In genomic region chr18:2570772-2571199, GRCh38 we compare ENCODE assay signal across 2 cellular contexts.
TF ChIP-seq lines count a peak whose summit lies in the region.

No MANE protein-coding gene starts in this region.

TF ChIP-seq in Ishikawa, 13 proteins besides CTCF, POLR2A, EP300 and RAD21 (continued from another document):
- TF ChIP-seq REST (IDR thresholded peaks at IDR 0.05; ENCODE audit: low read depth) (no peak), CREB1 (IDR thresholded peaks at IDR 0.05; ENCODE audit: low read depth) (no peak), NFIC (IDR thresholded peaks at IDR 0.05) (no peak), TAF1 (IDR thresholded peaks at IDR 0.05; ENCODE audit: low read depth) (no peak), MAX (IDR thresholded peaks at IDR 0.05) (no peak), FOXM1 (IDR thresholded peaks at IDR 0.05; ENCODE audit: borderline replicate concordance, low read depth) (no peak), TEAD4 (IDR thresholded peaks at IDR 0.05) (no peak), EGR1 (IDR thresholded peaks at IDR 0.05) (no peak), USF1 (IDR thresholded peaks at IDR 0.05) (no peak), YY1 (IDR thresholded peaks at IDR 0.05; ENCODE audit: low read depth) (no peak), ZBTB7A (IDR thresholded peaks at IDR 0.05; ENCODE audit: low read depth) (no peak), CEBPB (IDR thresholded peaks at IDR 0.05) (no peak)

TF ChIP-seq in K562, 482 proteins besides CTCF, POLR2A, EP300 and RAD21 (continued from another document and continues in another):
- TF ChIP-seq PKNOX1 (IDR thresholded peaks at IDR 0.05): no peak
- peak; percentile 42; the same call in 1 of the 2 replicates for TF ChIP-seq SMARCE1 (IDR thresholded peaks at IDR 0.05)
- TF ChIP-seq BCLAF1 (IDR thresholded peaks at IDR 0.05; ENCODE audit: borderline replicate concordance in 1 of 2, control insufficient read depth in 1 of 2, low read depth in 2 of 2, low read length in 1 of 2): no peak
- peak in 1 of 2 experiments; percentile 81 for TF ChIP-seq AFF1 (IDR thresholded peaks at IDR 0.05; ENCODE audit: low read depth in 1 of 2, partially characterized antibody in 2 of 2)
- 0 out of 2 replicates have a peak, but pooled peaks have one; percentile 71 for TF ChIP-seq THRB (CRISPR knock-in tag; conservative IDR thresholded peaks at IDR 0.05)
- no peak for TF ChIP-seq ZNF511 (CRISPR knock-in tag; IDR thresholded peaks at IDR 0.05)
- no peak for TF ChIP-seq PHB2 (IDR thresholded peaks at IDR 0.05; ENCODE audit: low read depth)
- no peak for TF ChIP-seq SP1 (CRISPR knock-in tag; IDR thresholded peaks at IDR 0.05)
- no peak for TF ChIP-seq RAD51 (IDR thresholded peaks at IDR 0.05; ENCODE audit: borderline replicate concordance, low read depth)
- peak in 1 of 2 experiments; percentile 80; a peak in 1 of 4 replicates for TF ChIP-seq MLLT1 (IDR thresholded peaks at IDR 0.05)
- peak in 1 of 2 experiments; percentile 73; a peak in 1 of 4 replicates for TF ChIP-seq FOXK2 (conservative IDR thresholded peaks at IDR 0.05 in 1 of 2, IDR thresholded peaks at IDR 0.05 in 1 of 2; ENCODE audit: low read depth in 2 of 2)
- TF ChIP-seq TCF15 (CRISPR knock-in tag; IDR thresholded peaks at IDR 0.05): no peak
- no peak for TF ChIP-seq ELF2 (CRISPR knock-in tag; IDR thresholded peaks at IDR 0.05)
- 0 out of 2 replicates have a peak, but pooled peaks have one; percentile 14 for TF ChIP-seq EHMT2 (IDR thresholded peaks at IDR 0.05)
- no peak for TF ChIP-seq ZNF23 (CRISPR knock-in tag; IDR thresholded peaks at IDR 0.05)
- TF ChIP-seq JUN (IDR thresholded peaks at IDR 0.05; ENCODE audit: borderline replicate concordance, low read depth, low read length): no peak
- no peak for TF ChIP-seq JUN (CRISPR knock-in tag; IDR thresholded peaks at IDR 0.05; ENCODE audit: borderline replicate concordance)
- no peak for TF ChIP-seq RNF219 (CRISPR knock-in tag; IDR thresholded peaks at IDR 0.05)
- TF ChIP-seq SLC30A9 (CRISPR knock-in tag; IDR thresholded peaks at IDR 0.05): no peak
- 0 out of 2 replicates have a peak, but pooled peaks have one; percentile 11 for TF ChIP-seq ARID3A (IDR thresholded peaks at IDR 0.05; ENCODE audit: borderline replicate concordance, low read depth, low read length)
- 0 out of 2 replicates have a peak, but pooled peaks have one; percentile 17 for TF ChIP-seq NFIC (IDR thresholded peaks at IDR 0.05)
- TF ChIP-seq RBM34 (IDR thresholded peaks at IDR 0.05; ENCODE audit: borderline replicate concordance, insufficient read depth, low read length): no peak
- peak; percentile 98 for TF ChIP-seq PRDM10 (IDR thresholded peaks at IDR 0.05; ENCODE audit: partially characterized antibody)
- TF ChIP-seq MTA3 (IDR thresholded peaks at IDR 0.05; ENCODE audit: borderline replicate concordance): no peak; the same call in 1 of the 2 replicates
- TF ChIP-seq CREM (IDR thresholded peaks at IDR 0.05; ENCODE audit: low read depth): no peak
- TF ChIP-seq ZNF143 (CRISPR knock-in tag; IDR thresholded peaks at IDR 0.05): no peak
- no peak for TF ChIP-seq ZNF354B (CRISPR knock-in tag; IDR thresholded peaks at IDR 0.05)
- no peak for TF ChIP-seq ZNF695 (CRISPR knock-in tag; IDR thresholded peaks at IDR 0.05)
- peak; percentile 29; the same call in 1 of the 2 replicates for TF ChIP-seq HBP1 (CRISPR knock-in tag; IDR thresholded peaks at IDR 0.05)
- TF ChIP-seq CSDE1 (IDR thresholded peaks at IDR 0.05): no peak
